In the genomic region with DNA sequence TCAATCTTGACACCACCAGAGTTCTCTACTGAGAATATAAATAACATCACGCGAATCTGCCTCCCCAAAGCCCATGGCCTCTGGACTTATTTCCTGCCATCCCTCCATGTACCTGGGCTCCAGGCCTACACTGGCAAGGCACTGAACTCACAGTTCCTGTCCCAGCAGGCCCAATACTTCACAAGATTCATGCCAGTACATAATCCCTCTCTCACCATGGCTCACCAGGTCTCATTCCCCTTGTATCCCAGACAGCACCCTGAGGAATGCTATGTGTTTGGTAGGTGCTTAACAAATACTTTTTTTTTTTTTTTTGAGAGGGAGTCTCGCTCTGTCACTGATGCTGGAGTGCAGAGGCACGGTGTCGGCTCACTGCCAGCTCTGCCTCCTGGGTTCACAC, we compare ENCODE assay signal across 16 cellular contexts. TPM values are rescaled to one million over a fixed set of nuclear protein-coding genes. Genes with fewer than 3 reads are reported as not detected.
A peak's percentile ranks its signal among the peaks of the same experiment; 100 is the strongest.
DNase-seq lines count a peak whose midpoint lies in the region; ATAC-seq and TF ChIP-seq lines count a peak whose summit lies in the region.
"Had no signal": no experiment of that assay in that cellular context is flagged by ENCODE, and none has a peak within 500 bp of the region (broad histone marks: within the 10 kb centered on the region; RNA-seq: fewer than 3 reads in every experiment).

No MANE protein-coding gene starts in this region.

- H3K56ac ChIP-seq in IMR-90 (ENCODE audit: extremely low read depth, insufficient read depth, low read length): no peak overlapping the region

- H2BK15ac ChIP-seq in IMR-90 (ENCODE audit: low read depth, low read length): no peak overlapping the region

- in situ Hi-C loops in IMR-90 (cut with MboI; ENCODE audit: low sequenced_read_pairs) (no loop called here), ACHN (cut with HindIII; ENCODE audit: low pct_ligation_motif_present, low pct_unique_long_range_greater_than_20kb, low sequenced_read_pairs) (no loop called here)

- H2AFZ ChIP-seq in IMR-90 (replicated peaks; ENCODE audit: low read length, poor library complexity): no peak overlapping the region

- no peak overlapping the region for H3K9ac ChIP-seq in IMR-90 (ENCODE audit: low read depth, low read length)
- H3K9ac ChIP-seq: KMS-11 had no signal

- no peak for TF ChIP-seq POLR2A in IMR-90 (IDR thresholded peaks at IDR 0.05; ENCODE audit: low read depth, low read length)

- TF ChIP-seq CTCF in 22Rv1 (IDR thresholded peaks at IDR 0.05) (no peak), IMR-90 (conservative IDR thresholded peaks at IDR 0.05; ENCODE audit: low read depth, low read length) (no peak), lower lobe of right lung (IDR thresholded peaks at IDR 0.05) (no peak)

- POLR2A ChIA-PET in IMR-90 (lab: Charles Lee; ENCODE audit: unreplicated experiment): no interaction called here

- H2BK20ac ChIP-seq in IMR-90 (ENCODE audit: low read depth, low read length): no peak overlapping the region

- H3K4me3 ChIP-seq in IMR-90 (ENCODE audit: insufficient read depth, low read depth, low read length) (no peak overlapping the region), lower lobe of right lung (peak overlapping the region; percentile 7)
- H3K4me3 ChIP-seq: SJCRH30 had no signal

- no peak overlapping the region for H4K91ac ChIP-seq in IMR-90 (ENCODE audit: insufficient read depth, low read depth, low read length)

- no peak for ATAC-seq in IMR-90 (ENCODE audit: low read depth)
- ATAC-seq in lower lobe of right lung: no peak

- no TSS peak for BruUV-seq in IMR-90 (replicated peaks; lab: Mats Ljungman, UMichigan)

- intact Hi-C loops in IMR-90 (cut with micrococcal nuclease) (loop anchor here (5.0 to 10.0 kb wide), 2 partner anchors 44 to 163 kb away; partner anchors contain the start of gene SNRPB2), lower lobe of right lung (cut with DNase I) (no loop called here)

- H3K14ac ChIP-seq in IMR-90 (replicated peaks; ENCODE audit: low read depth, low read length): no peak overlapping the region

- H3K4ac ChIP-seq in IMR-90 (ENCODE audit: low read depth, low read length): no peak overlapping the region; the same call in 1 of the 2 replicates

- no peak overlapping the region for H2BK120ac ChIP-seq in IMR-90 (ENCODE audit: low read depth, low read length)

- DNase-seq in IMR-90 (no peak), cerebellar cortex (ENCODE audit: low spot score) (peak; percentile 11), lower lobe of right lung (no peak), ACHN (no peak), amygdala (lab: John Stamatoyannopoulos, UW) (no peak), amniotic stem cell (lab: John Stamatoyannopoulos, UW) (no peak), NOMO-1 treated with DMSO at 0.1 percent for 48 hours (lab: John Stamatoyannopoulos, UW; ENCODE audit: unreplicated experiment) (no peak)
- DNase-seq: AML-193; CD8-positive, alpha-beta memory T cell; HFFc6; NCI-H187 treated with DMSO at 0.1 percent for 48 hours; NCI-H524; SJCRH30 had no signal

- no peak overlapping the region for H3K18ac ChIP-seq in IMR-90 (ENCODE audit: low read depth, low read length)

- H3K4me2 ChIP-seq in IMR-90 (ENCODE audit: low read depth, low read length): no peak overlapping the region
- H3K4me2 ChIP-seq: KMS-11 had no signal

- H3K27me3 ChIP-seq in IMR-90 (ENCODE audit: control insufficient read depth, insufficient read depth, low read length) (no peaks in the 10 kb centered on the region), lower lobe of right lung (ENCODE audit: low read depth) (no peaks in the 10 kb centered on the region)
- H3K27me3 ChIP-seq: SJCRH30 had no signal

- H3K4me1 ChIP-seq in IMR-90 (ENCODE audit: control insufficient read depth, insufficient read depth, low read length) (peaks cover 8% of the 10 kb centered on the region), lower lobe of right lung (peaks cover 42% of the 10 kb centered on the region)
- H3K4me1 ChIP-seq: SJCRH30 had no signal

- CTCF ChIA-PET in IMR-90 (lab: Yijun Ruan, JAX): no interaction called here

- no peak overlapping the region for H4K8ac ChIP-seq in IMR-90 (ENCODE audit: low read depth in 2 of 2, low read length in 2 of 2)

- H3K36me3 ChIP-seq in IMR-90 (ENCODE audit: control insufficient read depth, insufficient read depth, low read length) (no peaks in the 10 kb centered on the region), lower lobe of right lung (no peaks in the 10 kb centered on the region)
- H3K36me3 ChIP-seq: SJCRH30 had no signal

- H4K5ac ChIP-seq in IMR-90 (ENCODE audit: low read depth, low read length): no peak overlapping the region

- H3K23ac ChIP-seq in IMR-90 (ENCODE audit: low read depth, low read length): no peak overlapping the region

- H2AK9ac ChIP-seq in IMR-90 (replicated peaks; ENCODE audit: low read depth, low read length, poor library complexity): peak overlapping the region; percentile 67

- peaks cover 12 to 15% of the 10 kb centered on the region in 2 experiments; a peak in 3 of 4 replicates for H3K79me1 ChIP-seq in IMR-90 (ENCODE audit: low read depth in 1 of 2, low read length in 2 of 2)

- peaks cover 3% of the 10 kb centered on the region; the same call in 1 of the 2 replicates for H3K9me1 ChIP-seq in IMR-90 (ENCODE audit: insufficient read depth, low read length)

- peak overlapping the region; percentile 97 for H3K27ac ChIP-seq in 22Rv1
- H3K27ac ChIP-seq in IMR-90 (ENCODE audit: insufficient read depth, low read length): no peak overlapping the region
- H3K27ac ChIP-seq in lower lobe of right lung: no peak overlapping the region
- H3K27ac ChIP-seq: HL-60, KMS-11, SJCRH30 had no signal

- no peak overlapping the region for H2AK5ac ChIP-seq in IMR-90 (ENCODE audit: low read depth, low read length)

- H2BK5ac ChIP-seq in IMR-90 (ENCODE audit: low read depth, low read length, poor library complexity, severe bottlenecking): no peak overlapping the region

- H4K20me1 ChIP-seq in IMR-90 (ENCODE audit: insufficient read depth, low read length): no peaks in the 10 kb centered on the region

- dilution Hi-C loops in IMR-90 (cut with HindIII; ENCODE audit: low sequenced_read_pairs, unreplicated experiment): no loop called here

- H3K9me3 ChIP-seq in IMR-90 (ENCODE audit: control insufficient read depth, insufficient read depth, low read length) (no peaks in the 10 kb centered on the region), lower lobe of right lung (no peaks in the 10 kb centered on the region)
- H3K9me3 ChIP-seq: SJCRH30 had no signal

- TF ChIP-seq RAD21 in IMR-90 (IDR thresholded peaks at IDR 0.05; ENCODE audit: low read length): no peak

- WGBS in IMR-90 (ENCODE audit: extremely low coverage in 2 of 2, insufficient read length in 1 of 2), 2 experiments: no CpG with 5 or more reads among the region's 5 CpGs

TF ChIP-seq in IMR-90, 13 proteins besides CTCF, POLR2A, EP300 and RAD21:
- TF ChIP-seq, protein P1, sequence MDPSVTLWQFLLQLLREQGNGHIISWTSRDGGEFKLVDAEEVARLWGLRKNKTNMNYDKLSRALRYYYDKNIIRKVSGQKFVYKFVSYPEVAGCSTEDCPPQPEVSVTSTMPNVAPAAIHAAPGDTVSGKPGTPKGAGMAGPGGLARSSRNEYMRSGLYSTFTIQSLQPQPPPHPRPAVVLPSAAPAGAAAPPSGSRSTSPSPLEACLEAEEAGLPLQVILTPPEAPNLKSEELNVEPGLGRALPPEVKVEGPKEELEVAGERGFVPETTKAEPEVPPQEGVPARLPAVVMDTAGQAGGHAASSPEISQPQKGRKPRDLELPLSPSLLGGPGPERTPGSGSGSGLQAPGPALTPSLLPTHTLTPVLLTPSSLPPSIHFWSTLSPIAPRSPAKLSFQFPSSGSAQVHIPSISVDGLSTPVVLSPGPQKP (IDR thresholded peaks at IDR 0.05; ENCODE audit: borderline replicate concordance, low read depth, low read length): no peak
- TF ChIP-seq RCOR1 (IDR thresholded peaks at IDR 0.05; ENCODE audit: insufficient replicate concordance, low read length): no peak
- TF ChIP-seq MAZ (IDR thresholded peaks at IDR 0.05; ENCODE audit: borderline replicate concordance, low read depth, low read length): no peak
- TF ChIP-seq BHLHE40 (IDR thresholded peaks at IDR 0.05; ENCODE audit: low read depth, low read length): no peak
- no peak for TF ChIP-seq FOS (IDR thresholded peaks at IDR 0.05; ENCODE audit: low read depth, low read length)
- TF ChIP-seq CHD1 (IDR thresholded peaks at IDR 0.05; ENCODE audit: low read depth, low read length): no peak
- TF ChIP-seq MAFK (IDR thresholded peaks at IDR 0.05; ENCODE audit: low read depth, low read length): no peak

RNA-seq across cellular contexts. Expression of gene KIF16B, which starts 1.9 kb away (rescaled TPM):
- total RNA-seq in IMR-90 (2012; rRNA removed) (10.0 and 10.6 TPM in 2 replicates), lower lobe of right lung (25.1 TPM)
- 3.3 and 4.7 TPM in 2 replicates for polyA plus RNA-seq in IMR-90 (2012; rRNA removed)
- polyA plus RNA-seq in IMR-90 (2012; cell fraction: cytosol; rRNA removed): 1.5 and 2.0 TPM in 2 replicates
- 3.1 and 10.6 TPM in 2 replicates for polyA plus RNA-seq in IMR-90 (2012; cell fraction: nucleus; rRNA removed; ENCODE audit: low replicate concordance)
